20 cellular contexts compared by ENCODE assay signal in genomic region chr12:102114212-102114611, GRCh38. TPM values are rescaled to one million over a fixed set of nuclear protein-coding genes. Genes with fewer than 3 reads are reported as not detected.
DNase-seq lines count a peak whose midpoint lies in the region; ATAC-seq, FAIRE-seq and TF ChIP-seq lines count a peak whose summit lies in the region.
"Had no signal": no experiment of that assay in that cellular context is flagged by ENCODE, and none has a peak within 500 bp of the region (broad histone marks: within the 10 kb centered on the region; RNA-seq: fewer than 3 reads in every experiment).

No MANE protein-coding gene starts in this region.

- peak overlapping the region; percentile 7 for H3K27ac ChIP-seq in HUES48 (ENCODE audit: low read depth, low read length)
- peak overlapping the region; percentile 52 for H3K27ac ChIP-seq in VCaP

- no peak overlapping the region for H3K9ac ChIP-seq in HUES48 (ENCODE audit: low read depth, low read length)

- H3K4me1 ChIP-seq in HUES48 (ENCODE audit: control insufficient read depth, insufficient read depth, low read length): peaks cover 17% of the 10 kb centered on the region

- no peaks in the 10 kb centered on the region for H3K9me3 ChIP-seq in HUES48 (ENCODE audit: control insufficient read depth, insufficient read depth, low read length)
- H3K9me3 ChIP-seq: HAP-1 had no signal

- no peak overlapping the region for H3K4me3 ChIP-seq in HUES48 (ENCODE audit: low read depth, low read length)
- H3K4me3 ChIP-seq: HAP-1 had no signal

- no peak for DNase-seq in GM19239 (ENCODE audit: insufficient read length, low spot score)
- no peak for DNase-seq in GM03348 (ENCODE audit: low spot score)
- no peak for DNase-seq in left colon
- no peak for DNase-seq in pons (ENCODE audit: low spot score)
- DNase-seq: C1 segment of cervical spinal cord; Calu3; CD4-positive, alpha-beta memory T cell; COR-L47; DND-41; GDM1; GOT3; HFFc6 had no signal

- ATAC-seq in esophagus mucosa (peak; percentile 45), GM19467 (IDR thresholded peaks at IDR 0.05; ENCODE audit: unreplicated experiment) (no peak), left colon (no peak)

- FAIRE-seq in GM19239 (lab: Jason Lieb, UNC): peak; percentile 33
- FAIRE-seq: GM12891, GM18507, H54 had no signal

- intact Hi-C loops in left colon (cut with DNase I, micrococcal nuclease): no loop called here

- H3K27me3 ChIP-seq in HUES48 (ENCODE audit: control insufficient read depth, insufficient read depth, low read length): no peaks in the 10 kb centered on the region

- no peak for TF ChIP-seq CTCF in VCaP (conservative IDR thresholded peaks at IDR 0.05)

- peaks cover 66% of the 10 kb centered on the region for H3K36me3 ChIP-seq in HUES48 (ENCODE audit: control insufficient read depth, insufficient read depth, low read length)

RNA-seq across cellular contexts. Expression of gene NUP37, which starts 5.7 kb away (rescaled TPM):
- total RNA-seq in esophagus mucosa: 33.7 TPM
- 10 to 100 TPM; 19.0 to 19.4 TPM for total RNA-seq in left colon

RNA-seq across cellular contexts. Expression of gene PARPBP, which starts 5.8 kb away (rescaled TPM):
- total RNA-seq in esophagus mucosa: 10.4 TPM
- total RNA-seq in left colon: 1 to 10 TPM; 3.1 to 7.3 TPM

RNA-seq across cellular contexts. Expression of gene WASHC3, which starts 52.4 kb away (rescaled TPM):
- total RNA-seq in esophagus mucosa (30.1 TPM), left colon (10 to 100 TPM; 30.4 to 32.8 TPM)
